In the genomic region with DNA sequence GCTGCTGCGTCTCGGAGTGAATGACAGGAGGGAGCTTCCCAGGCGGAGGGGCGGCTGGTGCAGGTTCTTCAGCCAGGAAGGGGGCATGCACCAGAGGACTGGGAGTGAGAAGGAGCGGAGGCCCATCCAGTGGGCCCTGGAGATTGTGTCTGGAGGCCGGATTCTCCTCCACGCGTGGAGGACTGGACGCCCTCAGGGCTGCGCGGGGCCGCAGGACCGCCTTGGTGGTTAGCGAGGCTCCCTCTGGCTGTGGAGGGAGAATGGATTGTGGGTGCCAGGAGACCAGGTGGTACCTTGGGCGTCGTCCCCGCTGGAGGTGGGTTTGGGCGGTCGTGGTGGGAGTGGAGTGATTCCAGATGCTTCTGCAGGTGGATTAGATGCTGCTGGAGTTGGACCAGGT, we compare ENCODE assay signal across 23 cellular contexts.
A peak's percentile ranks its signal among the peaks of the same experiment; 100 is the strongest.
DNase-seq lines count a peak whose midpoint lies in the region; ATAC-seq and TF ChIP-seq lines count a peak whose summit lies in the region.
"Had no signal": no experiment of that assay in that cellular context is flagged by ENCODE, and none has a peak within 500 bp of the region (broad histone marks: within the 10 kb centered on the region; RNA-seq: fewer than 3 reads in every experiment).

No MANE protein-coding gene starts in this region.

- H3K4me2 ChIP-seq in BLaER1, result peak overlapping the region; percentile 67
- no peak overlapping the region for H3K4me2 ChIP-seq in neural progenitor cell

- H3F3A ChIP-seq in neural progenitor cell (ENCODE audit: low read depth), result no peaks in the 10 kb centered on the region

- H3K27ac ChIP-seq in BLaER1 (no peak overlapping the region), neural progenitor cell (no peak overlapping the region), Peyer's patch (no peak overlapping the region)

- H3K27me3 Mint-ChIP-seq in activated CD8-positive, alpha-beta T cell treated with anti-CD3 and anti-CD28 coated beads, Interleukin-2, amount 10 ng/mL, durations not matched to agents 7 days and 5 days (ENCODE audit: low read depth), result peaks cover 2% of the 10 kb centered on the region
- H3K27me3 Mint-ChIP-seq in activated CD8-positive, alpha-beta T cell treated with anti-CD3 and anti-CD28 coated beads for 36 hours, result peaks cover 3% of the 10 kb centered on the region
- peaks cover 26% of the 10 kb centered on the region for H3K27me3 Mint-ChIP-seq in central memory CD8-positive, alpha-beta T cell
- H3K27me3 Mint-ChIP-seq in neural progenitor cell (ENCODE audit: insufficient read depth, low read depth), result peaks cover 10% of the 10 kb centered on the region

- ATAC-seq in activated CD8-positive, alpha-beta T cell treated with anti-CD3 and anti-CD28 coated beads, Interleukin-2, amount 10 ng/mL, durations not matched to agents 7 days and 5 days, result no peak
- ATAC-seq in activated CD8-positive, alpha-beta T cell treated with anti-CD3 and anti-CD28 coated beads for 36 hours, result no peak
- no peak for ATAC-seq in central memory CD8-positive, alpha-beta T cell (replicated peaks; ENCODE audit: extremely low read depth, poor library complexity, severe bottlenecking)

- H3K9me3 ChIP-seq in BLaER1, result no peaks in the 10 kb centered on the region
- H3K9me3 ChIP-seq in neural progenitor cell (ENCODE audit: low read depth), result no peaks in the 10 kb centered on the region
- no peaks in the 10 kb centered on the region for H3K9me3 ChIP-seq in Peyer's patch

- peak overlapping the region; percentile 17 for H3K4me3 Mint-ChIP-seq in activated CD8-positive, alpha-beta T cell treated with anti-CD3 and anti-CD28 coated beads, Interleukin-2, amount 10 ng/mL, durations not matched to agents 7 days and 5 days
- no peak overlapping the region for H3K4me3 Mint-ChIP-seq in activated CD8-positive, alpha-beta T cell treated with anti-CD3 and anti-CD28 coated beads for 36 hours
- H3K4me3 Mint-ChIP-seq in central memory CD8-positive, alpha-beta T cell, result no peak overlapping the region
- H3K4me3 Mint-ChIP-seq in neural progenitor cell, result no peak overlapping the region

- H3K27me3 ChIP-seq in BLaER1, result peaks cover 10% of the 10 kb centered on the region; the same call in 1 of the 2 replicates
- no peaks in the 10 kb centered on the region for H3K27me3 ChIP-seq in neural progenitor cell
- no peaks in the 10 kb centered on the region for H3K27me3 ChIP-seq in Peyer's patch

- H3K36me3 Mint-ChIP-seq in activated CD8-positive, alpha-beta T cell treated with anti-CD3 and anti-CD28 coated beads, Interleukin-2, amount 10 ng/mL, durations not matched to agents 7 days and 5 days (ENCODE audit: low read depth), result no peaks in the 10 kb centered on the region
- H3K36me3 Mint-ChIP-seq in activated CD8-positive, alpha-beta T cell treated with anti-CD3 and anti-CD28 coated beads for 36 hours (ENCODE audit: low read depth), result no peaks in the 10 kb centered on the region
- no peaks in the 10 kb centered on the region for H3K36me3 Mint-ChIP-seq in central memory CD8-positive, alpha-beta T cell (ENCODE audit: insufficient read depth)
- H3K36me3 Mint-ChIP-seq in neural progenitor cell, result no peaks in the 10 kb centered on the region
- H3K36me3 Mint-ChIP-seq: CD14-positive monocyte had no signal

- intact Hi-C loops in activated CD8-positive, alpha-beta T cell treated with anti-CD3 and anti-CD28 coated beads for 36 hours (cut with micrococcal nuclease), result no loop called here
- intact Hi-C loops in posterior cingulate gyrus (cut with DNase I), result no loop called here

- no peaks in the 10 kb centered on the region for H3K79me2 ChIP-seq in neural progenitor cell (ENCODE audit: low read depth)

- CTCF ChIA-PET in activated CD8-positive, alpha-beta T cell treated with anti-CD3 and anti-CD28 coated beads, Interleukin-2, amount 10 ng/mL, durations not matched to agents 7 days and 5 days (lab: Charles Lee), result no interaction called here
- CTCF ChIA-PET in activated CD8-positive, alpha-beta T cell treated with anti-CD3 and anti-CD28 coated beads for 36 hours (lab: Charles Lee), result no interaction called here

- TF ChIP-seq CTCF in activated CD8-positive, alpha-beta T cell treated with anti-CD3 and anti-CD28 coated beads for 36 hours (IDR thresholded peaks at IDR 0.05), result no peak
- no peak for TF ChIP-seq CTCF in neural progenitor cell (IDR thresholded peaks at IDR 0.05)
- TF ChIP-seq CTCF in Peyer's patch (IDR thresholded peaks at IDR 0.05), result no peak

- H3K4me3 ChIP-seq in BLaER1, result peak overlapping the region; percentile 2; the same call in 1 of the 2 replicates
- H3K4me3 ChIP-seq in neural progenitor cell, result no peak overlapping the region
- H3K4me3 ChIP-seq in Peyer's patch, result no peak overlapping the region

- no peak for TF ChIP-seq POLR2A in Peyer's patch (IDR thresholded peaks at IDR 0.05)

- no peak overlapping the region for H2AFZ ChIP-seq in neural progenitor cell (replicated peaks)

- H3K9ac ChIP-seq in BLaER1 (no peak overlapping the region), neural progenitor cell (no peak overlapping the region)

- H3K36me3 ChIP-seq in BLaER1 (no peaks in the 10 kb centered on the region), neural progenitor cell (no peaks in the 10 kb centered on the region), Peyer's patch (no peaks in the 10 kb centered on the region)

- H3K9me3 Mint-ChIP-seq in activated CD8-positive, alpha-beta T cell treated with anti-CD3 and anti-CD28 coated beads, Interleukin-2, amount 10 ng/mL, durations not matched to agents 7 days and 5 days (ENCODE audit: insufficient read depth), result no peaks in the 10 kb centered on the region
- H3K9me3 Mint-ChIP-seq in activated CD8-positive, alpha-beta T cell treated with anti-CD3 and anti-CD28 coated beads for 36 hours, result no peaks in the 10 kb centered on the region
- H3K9me3 Mint-ChIP-seq in central memory CD8-positive, alpha-beta T cell, result no peaks in the 10 kb centered on the region
- no peaks in the 10 kb centered on the region for H3K9me3 Mint-ChIP-seq in neural progenitor cell

- peaks cover 87% of the 10 kb centered on the region for H3K4me1 ChIP-seq in BLaER1
- no peaks in the 10 kb centered on the region for H3K4me1 ChIP-seq in neural progenitor cell
- H3K4me1 ChIP-seq in Peyer's patch, result peaks cover 0 to 10% (median 0%) of the 10 kb centered on the region in 4 donors

- no peak for DNase-seq in activated CD8-positive, alpha-beta T cell treated with anti-CD3 and anti-CD28 coated beads, Interleukin-2, amount 10 ng/mL, durations not matched to agents 7 days and 5 days
- DNase-seq in activated CD8-positive, alpha-beta T cell treated with anti-CD3 and anti-CD28 coated beads for 36 hours, result no peak
- DNase-seq in central memory CD8-positive, alpha-beta T cell (ENCODE audit: low spot score in 2 of 2), result no peak
- DNase-seq in neural progenitor cell (ENCODE audit: low spot score) (no peak), posterior cingulate gyrus (no peak), Peyer's patch (no peak)
- DNase-seq in effector CD8-positive, alpha-beta T cell (lab: John Stamatoyannopoulos, UW), result no peak
- DNase-seq: 8988T; DMS53; GDM1; GOT3; IMR-90; MV-4-11; NCI-H1105 treated with DMSO at 0.1 percent for 48 hours; NCI-H1694; NCI-H2081; NCI-H2171; NCI-H345; NCI-H524; NCI-H774; NK-92 treated with Interleukin-12 subunit alpha and Interleukin-12 subunit beta, amount 100 ng/mL, for 24 hours had no signal

- H3K27ac Mint-ChIP-seq in activated CD8-positive, alpha-beta T cell treated with anti-CD3 and anti-CD28 coated beads, Interleukin-2, amount 10 ng/mL, durations not matched to agents 7 days and 5 days, result peak overlapping the region; percentile 44
- H3K27ac Mint-ChIP-seq in activated CD8-positive, alpha-beta T cell treated with anti-CD3 and anti-CD28 coated beads for 36 hours, result no peak overlapping the region
- H3K27ac Mint-ChIP-seq in central memory CD8-positive, alpha-beta T cell (ENCODE audit: low read depth), result peak overlapping the region; percentile 61
- H3K27ac Mint-ChIP-seq in neural progenitor cell, result peak overlapping the region; percentile 12

- H4K20me1 ChIP-seq in BLaER1, result peaks cover 41% of the 10 kb centered on the region
- H4K20me1 ChIP-seq in neural progenitor cell (ENCODE audit: low read depth), result peaks cover 7% of the 10 kb centered on the region

- peaks cover 36% of the 10 kb centered on the region for H3K4me1 Mint-ChIP-seq in activated CD8-positive, alpha-beta T cell treated with anti-CD3 and anti-CD28 coated beads, Interleukin-2, amount 10 ng/mL, durations not matched to agents 7 days and 5 days (ENCODE audit: low read depth)
- H3K4me1 Mint-ChIP-seq in activated CD8-positive, alpha-beta T cell treated with anti-CD3 and anti-CD28 coated beads for 36 hours (ENCODE audit: low read depth), result peaks cover 18% of the 10 kb centered on the region
- peaks cover 29% of the 10 kb centered on the region for H3K4me1 Mint-ChIP-seq in central memory CD8-positive, alpha-beta T cell
- H3K4me1 Mint-ChIP-seq in neural progenitor cell, result peaks cover 21% of the 10 kb centered on the region

- POLR2A ChIA-PET in activated CD8-positive, alpha-beta T cell treated with anti-CD3 and anti-CD28 coated beads, Interleukin-2, amount 10 ng/mL, durations not matched to agents 7 days and 5 days (lab: Charles Lee), result no interaction called here
- POLR2A ChIA-PET in activated CD8-positive, alpha-beta T cell treated with anti-CD3 and anti-CD28 coated beads for 36 hours (lab: Charles Lee), result no interaction called here
